Comparison of ENCODE assay signal across 33 cellular contexts in genomic region chr13:96500953-96501352, GRCh38.
"Had no signal": no experiment of that assay in that cellular context is flagged by ENCODE, and none has a peak within 500 bp of the region (broad histone marks: within the 10 kb centered on the region; RNA-seq: fewer than 3 reads in every experiment).

No MANE protein-coding gene starts in this region.

- H3K4me3 Mint-ChIP-seq: activated B cell treated with CpG ODN at 0.5 μM for 24 hours; activated CD4-positive, alpha-beta memory T cell treated with anti-CD3 and anti-CD28 coated beads, Interleukin-2, amount 10 ng/mL, durations not matched to agents 7 days and 5 days; activated CD8-positive, alpha-beta memory T cell treated with anti-CD3 and anti-CD28 coated beads, Interleukin-2, amount 10 ng/mL, durations not matched to agents 7 days and 5 days; activated naive CD8-positive, alpha-beta T cell treated with anti-CD3 and anti-CD28 coated beads for 36 hours; activated T-cell treated with anti-CD3 and anti-CD28 coated beads, Interleukin-2, amount 50 U/mL, for 72 hours; activated T-helper 17 cell treated with anti-CD3 and anti-CD28 coated beads, Interleukin-2, amount 50 U/mL, for 72 hours had no signal

- H3K27ac ChIP-seq: brain microvascular endothelial cell, VCaP had no signal

- H3K36me3 Mint-ChIP-seq: activated CD8-positive, alpha-beta memory T cell treated with anti-CD3 and anti-CD28 coated beads, Interleukin-2, amount 10 ng/mL, durations not matched to agents 7 days and 5 days; activated naive CD8-positive, alpha-beta T cell treated with anti-CD3 and anti-CD28 coated beads for 36 hours had no signal

- H3K27ac Mint-ChIP-seq: activated B cell treated with CpG ODN at 0.5 μM for 24 hours; activated CD4-positive, alpha-beta memory T cell treated with anti-CD3 and anti-CD28 coated beads, Interleukin-2, amount 10 ng/mL, durations not matched to agents 7 days and 5 days; activated CD8-positive, alpha-beta memory T cell treated with anti-CD3 and anti-CD28 coated beads, Interleukin-2, amount 10 ng/mL, durations not matched to agents 7 days and 5 days; activated naive CD8-positive, alpha-beta T cell treated with anti-CD3 and anti-CD28 coated beads for 36 hours; activated T-cell treated with anti-CD3 and anti-CD28 coated beads, Interleukin-2, amount 50 U/mL, for 72 hours; activated T-helper 17 cell treated with anti-CD3 and anti-CD28 coated beads, Interleukin-2, amount 50 U/mL, for 72 hours had no signal

- H3K36me3 ChIP-seq: brain microvascular endothelial cell had no signal

- H3K4me1 Mint-ChIP-seq: activated B cell treated with CpG ODN at 0.5 μM for 24 hours; activated CD4-positive, alpha-beta memory T cell treated with anti-CD3 and anti-CD28 coated beads, Interleukin-2, amount 10 ng/mL, durations not matched to agents 7 days and 5 days; activated CD8-positive, alpha-beta memory T cell treated with anti-CD3 and anti-CD28 coated beads, Interleukin-2, amount 10 ng/mL, durations not matched to agents 7 days and 5 days; activated naive CD8-positive, alpha-beta T cell treated with anti-CD3 and anti-CD28 coated beads for 36 hours; activated T-helper 17 cell treated with anti-CD3 and anti-CD28 coated beads, Interleukin-2, amount 50 U/mL, for 72 hours had no signal

- H3K27me3 Mint-ChIP-seq: activated B cell treated with CpG ODN at 0.5 μM for 24 hours; activated CD4-positive, alpha-beta memory T cell treated with anti-CD3 and anti-CD28 coated beads, Interleukin-2, amount 10 ng/mL, durations not matched to agents 7 days and 5 days; activated CD8-positive, alpha-beta memory T cell treated with anti-CD3 and anti-CD28 coated beads, Interleukin-2, amount 10 ng/mL, durations not matched to agents 7 days and 5 days; activated naive CD8-positive, alpha-beta T cell treated with anti-CD3 and anti-CD28 coated beads for 36 hours; activated T-helper 17 cell treated with anti-CD3 and anti-CD28 coated beads, Interleukin-2, amount 50 U/mL, for 72 hours had no signal

- H3K27me3 ChIP-seq: brain microvascular endothelial cell had no signal

- ATAC-seq: activated CD8-positive, alpha-beta memory T cell treated with anti-CD3 and anti-CD28 coated beads, Interleukin-2, amount 10 ng/mL, durations not matched to agents 7 days and 5 days; activated T-cell treated with anti-CD3 and anti-CD28 coated beads, Interleukin-2, amount 50 U/mL, for 72 hours; activated T-helper 17 cell treated with anti-CD3 and anti-CD28 coated beads, Interleukin-2, amount 50 U/mL, for 72 hours had no signal

- DNase-seq: activated B cell treated with CpG ODN at 0.5 μM for 24 hours; activated CD4-positive, alpha-beta memory T cell treated with anti-CD3 and anti-CD28 coated beads, Interleukin-2, amount 10 ng/mL, durations not matched to agents 7 days and 5 days; activated CD4-positive, alpha-beta T cell treated with anti-CD3 and anti-CD28 coated beads for 4 hours; activated CD4-positive, CD25-positive, alpha-beta regulatory T cell treated with anti-CD3 and anti-CD28 coated beads, Interleukin-2, amount 50 U/mL, for 72 hours; activated CD8-positive, alpha-beta memory T cell treated with anti-CD3 and anti-CD28 coated beads for 24 hours; activated CD8-positive, alpha-beta memory T cell treated with anti-CD3 and anti-CD28 coated beads, Interleukin-2, amount 10 ng/mL, durations not matched to agents 7 days and 5 days; activated effector memory CD4-positive, alpha-beta T cell treated with anti-CD3 and anti-CD28 coated beads, Interleukin-2, amount 50 U/mL, for 16 hours; activated naive CD4-positive, alpha-beta T cell; activated naive CD4-positive, alpha-beta T cell treated with anti-CD3 and anti-CD28 coated beads, Interleukin-2, amount 50 U/mL, for 16 hours; activated naive CD8-positive, alpha-beta T cell treated with anti-CD3 and anti-CD28 coated beads for 36 hours; activated T-cell treated with anti-CD3 and anti-CD28 coated beads, Interleukin-2, amount 50 U/mL, for 1 hour; activated T-cell treated with anti-CD3 and anti-CD28 coated beads, Interleukin-2, amount 50 U/mL, for 72 hours; amniotic stem cell; aorta; brain microvascular endothelial cell; central memory CD4-positive, alpha-beta T cell; MM.1S; MV-4-11; NCI-H1092; NCI-H1436 treated with DMSO at 0.1 percent for 48 hours; NCI-H1694 treated with DMSO at 0.1 percent for 48 hours; NCI-H2029; NCI-H2171; NCI-H510A; NCI-H526; NCI-H748 treated with DMSO at 0.1 percent for 48 hours; Right ventricle myocardium superior; SW 1271; T-helper 1 cell; T-helper 2 cell; T-helper 9 cell had no signal

- H3K9me3 Mint-ChIP-seq: activated CD4-positive, alpha-beta memory T cell treated with anti-CD3 and anti-CD28 coated beads, Interleukin-2, amount 10 ng/mL, durations not matched to agents 7 days and 5 days had no signal
